Comparison of ENCODE assay signal across 25 cellular contexts in the genomic region with DNA sequence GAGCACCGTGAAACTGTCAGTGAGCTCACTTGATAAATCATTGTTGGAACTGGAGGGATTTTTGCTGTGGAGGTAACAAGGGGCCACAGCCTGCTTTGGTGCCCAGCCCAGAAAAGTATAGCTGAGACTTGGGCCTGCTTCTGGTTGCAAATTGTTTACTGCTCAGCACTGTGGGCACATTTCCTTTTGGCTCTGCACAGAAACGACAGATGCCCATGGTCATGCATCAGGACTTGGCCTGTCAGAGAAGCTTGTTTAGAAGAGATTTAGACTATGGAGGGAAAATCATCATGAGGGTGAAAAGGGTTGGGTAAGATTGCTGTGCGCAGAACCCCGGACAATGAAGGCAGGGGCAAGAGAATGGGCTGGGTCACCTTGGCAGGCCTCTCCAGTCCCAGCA.
"Had no signal": no experiment of that assay in that cellular context is flagged by ENCODE, and none has a peak within 500 bp of the region (broad histone marks: within the 10 kb centered on the region; RNA-seq: fewer than 3 reads in every experiment).

No MANE protein-coding gene starts in this region.

- H3K4me3 Mint-ChIP-seq: activated CD8-positive, alpha-beta T cell treated with anti-CD3 and anti-CD28 coated beads, Interleukin-2, amount 10 ng/mL, durations not matched to agents 7 days and 5 days; activated naive CD4-positive, alpha-beta T cell treated with anti-CD3 and anti-CD28 coated beads, Interleukin-2, amount 50 U/mL, for 24 hours; activated T-helper 1 cell treated with anti-CD3 and anti-CD28 coated beads, Interleukin-12 subunit alpha, Interleukin-12 subunit beta, Interleukin-2, Interleukin-4 antibody, amounts not matched to agents 30 ng/mL and 10 ng/mL and 1 ng/mL, durations not matched to agents 14 hours and 24 hours and 36 hours; endodermal cell; neural crest cell; T-helper 1 cell treated with Interleukin-12 subunit alpha and Interleukin-12 subunit beta and Interleukin-4 antibody, amounts not matched to agents 30 μg/mL and 1 μg/mL, for 36 hours had no signal

- ATAC-seq: activated CD8-positive, alpha-beta T cell treated with anti-CD3 and anti-CD28 coated beads, Interleukin-2, amount 10 ng/mL, durations not matched to agents 7 days and 5 days; gastroesophageal sphincter; heart left ventricle; left colon; mucosa of descending colon had no signal

- H3K4me3 ChIP-seq: gastroesophageal sphincter, heart left ventricle, mucosa of descending colon, testis, uterus had no signal

- H3K36me3 ChIP-seq: brain microvascular endothelial cell, gastroesophageal sphincter, heart left ventricle, uterus had no signal

- H3K9me3 ChIP-seq: gastroesophageal sphincter, heart left ventricle, mucosa of descending colon, testis, uterus had no signal

- H3K4me1 ChIP-seq: heart left ventricle, testis, uterus had no signal

- H3K9me3 Mint-ChIP-seq: activated naive CD4-positive, alpha-beta T cell treated with anti-CD3 and anti-CD28 coated beads, Interleukin-2, amount 50 U/mL, for 24 hours; activated T-helper 1 cell treated with anti-CD3 and anti-CD28 coated beads, Interleukin-12 subunit alpha, Interleukin-12 subunit beta, Interleukin-2, Interleukin-4 antibody, amounts not matched to agents 30 ng/mL and 10 ng/mL and 1 ng/mL, durations not matched to agents 14 hours and 24 hours and 36 hours; endodermal cell; neural crest cell had no signal

- H3K27ac Mint-ChIP-seq: activated CD8-positive, alpha-beta T cell treated with anti-CD3 and anti-CD28 coated beads, Interleukin-2, amount 10 ng/mL, durations not matched to agents 7 days and 5 days; activated naive CD4-positive, alpha-beta T cell treated with anti-CD3 and anti-CD28 coated beads, Interleukin-2, amount 50 U/mL, for 24 hours; activated T-helper 1 cell treated with anti-CD3 and anti-CD28 coated beads, Interleukin-12 subunit alpha, Interleukin-12 subunit beta, Interleukin-2, Interleukin-4 antibody, amounts not matched to agents 30 ng/mL and 10 ng/mL and 1 ng/mL, durations not matched to agents 14 hours and 24 hours and 36 hours; endodermal cell; T-helper 1 cell treated with Interleukin-12 subunit alpha and Interleukin-12 subunit beta and Interleukin-4 antibody, amounts not matched to agents 30 μg/mL and 1 μg/mL, for 36 hours had no signal

- H3K27me3 ChIP-seq: brain microvascular endothelial cell, gastroesophageal sphincter, heart left ventricle, testis, uterus had no signal

- H3K4me1 Mint-ChIP-seq: activated naive CD4-positive, alpha-beta T cell treated with anti-CD3 and anti-CD28 coated beads, Interleukin-2, amount 50 U/mL, for 24 hours; endodermal cell had no signal

- DNase-seq: activated CD4-positive, alpha-beta T cell treated with anti-CD3 and anti-CD28 coated beads for 48 hours; activated CD4-positive, CD25-positive, alpha-beta regulatory T cell; activated CD8-positive, alpha-beta T cell treated with anti-CD3 and anti-CD28 coated beads, Interleukin-2, amount 10 ng/mL, durations not matched to agents 7 days and 5 days; activated gamma-delta T cell treated with Interleukin-2 at 50 U/mL for 16 hours; anterior cingulate cortex; brain microvascular endothelial cell; cortex of kidney; endodermal cell; heart left ventricle; islet precursor cell; left colon; mesendoderm; mucosa of descending colon; retina; stimulated activated CD4-positive, alpha-beta T cell treated with anti-CD3 and anti-CD28 coated beads, Interleukin-4, amount 100 ng/mL, for 1 hour; stimulated activated naive CD4-positive, alpha-beta T cell; T1000; testis; trophoblast cell; uterus had no signal

- H3K27ac ChIP-seq: brain microvascular endothelial cell, gastroesophageal sphincter, heart left ventricle, testis, uterus had no signal

- H3K36me3 Mint-ChIP-seq: activated naive CD4-positive, alpha-beta T cell treated with anti-CD3 and anti-CD28 coated beads, Interleukin-2, amount 50 U/mL, for 24 hours had no signal
